ENCODE assay signal across 28 cellular contexts in the genomic region with DNA sequence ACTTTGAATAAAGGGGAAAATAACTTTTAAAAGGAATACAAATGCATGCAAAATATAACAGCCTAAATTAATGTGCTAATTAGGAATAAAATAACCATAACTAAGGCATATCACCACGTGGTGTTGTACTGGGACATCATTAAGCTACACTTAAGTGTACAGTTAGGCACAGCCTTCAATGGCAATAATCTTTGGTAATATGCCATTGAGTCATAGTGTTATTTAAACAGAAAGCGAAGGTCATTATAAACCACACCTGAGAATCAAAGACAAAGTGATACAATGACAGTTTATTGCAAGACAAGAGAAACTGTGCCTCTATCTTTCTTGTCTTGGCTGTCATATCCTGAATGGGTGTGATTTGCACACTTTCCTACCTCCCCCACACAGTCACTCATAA.
"Had no signal": no experiment of that assay in that cellular context is flagged by ENCODE, and none has a peak within 500 bp of the region (broad histone marks: within the 10 kb centered on the region; RNA-seq: fewer than 3 reads in every experiment).

No MANE protein-coding gene starts in this region.

- ATAC-seq: activated CD4-positive, CD25-positive, alpha-beta regulatory T cell treated with anti-CD3 and anti-CD28 coated beads, Interleukin-2, amount 50 U/mL, for 24 hours; activated CD8-positive, alpha-beta T cell treated with anti-CD3 and anti-CD28 coated beads for 36 hours; activated T-cell treated with anti-CD3 and anti-CD28 coated beads, Interleukin-2, amount 50 U/mL, for 4 hours; activated T-helper 17 cell treated with anti-CD3 and anti-CD28 coated beads, Interleukin-2, amount 50 U/mL, for 72 hours; gastroesophageal sphincter; T-helper 17 cell had no signal

- H3K9me3 Mint-ChIP-seq: activated B cell treated with CpG ODN at 0.5 μM for 24 hours; activated CD8-positive, alpha-beta T cell treated with anti-CD3 and anti-CD28 coated beads for 36 hours; activated T-cell treated with anti-CD3 and anti-CD28 coated beads, Interleukin-2, amount 50 U/mL, for 4 hours; activated T-helper 17 cell treated with anti-CD3 and anti-CD28 coated beads, Interleukin-2, amount 50 U/mL, for 72 hours; T-helper 2 cell treated with Interferon-gamma antibody and Interleukin-4, amounts not matched to agents 5 μg/mL and 100 μg/mL, for 36 hours had no signal

- H3K27me3 Mint-ChIP-seq: activated naive CD8-positive, alpha-beta T cell had no signal

- H3K36me3 Mint-ChIP-seq: activated naive CD8-positive, alpha-beta T cell had no signal

- H3K4me3 Mint-ChIP-seq: activated B cell treated with CpG ODN at 0.5 μM for 24 hours; activated CD8-positive, alpha-beta T cell treated with anti-CD3 and anti-CD28 coated beads for 36 hours; activated naive CD8-positive, alpha-beta T cell; activated T-cell treated with anti-CD3 and anti-CD28 coated beads, Interleukin-2, amount 50 U/mL, for 4 hours; activated T-helper 17 cell treated with anti-CD3 and anti-CD28 coated beads, Interleukin-2, amount 50 U/mL, for 72 hours; T-helper 17 cell; T-helper 2 cell treated with Interferon-gamma antibody and Interleukin-4, amounts not matched to agents 5 μg/mL and 100 μg/mL, for 36 hours had no signal

- H3K36me3 ChIP-seq: brain microvascular endothelial cell, colonic mucosa, gastroesophageal sphincter, WERI-Rb-1 had no signal

- H3K27ac Mint-ChIP-seq: activated B cell treated with CpG ODN at 0.5 μM for 24 hours; activated CD8-positive, alpha-beta T cell treated with anti-CD3 and anti-CD28 coated beads for 36 hours; activated naive CD8-positive, alpha-beta T cell; activated T-helper 17 cell treated with anti-CD3 and anti-CD28 coated beads, Interleukin-2, amount 50 U/mL, for 72 hours; T-helper 17 cell; T-helper 2 cell treated with Interferon-gamma antibody and Interleukin-4, amounts not matched to agents 5 μg/mL and 100 μg/mL, for 36 hours had no signal

- H3K4me1 Mint-ChIP-seq: activated B cell treated with CpG ODN at 0.5 μM for 24 hours; activated T-helper 17 cell treated with anti-CD3 and anti-CD28 coated beads, Interleukin-2, amount 50 U/mL, for 72 hours; T-helper 17 cell had no signal

- H3K27ac ChIP-seq: brain microvascular endothelial cell, colonic mucosa, epithelial cell of prostate, gastroesophageal sphincter, WERI-Rb-1 had no signal

- H3K4me1 ChIP-seq: colonic mucosa had no signal

- DNase-seq: activated B cell treated with CpG ODN at 0.5 μM for 24 hours; activated CD4-positive, alpha-beta T cell treated with anti-CD3 and anti-CD28 coated beads for 48 hours; activated CD4-positive, alpha-beta T cell treated with anti-CD3 and anti-CD28 coated beads, Interleukin-2, amount 50 U/mL, for 1 hour; activated CD4-positive, alpha-beta T cell treated with anti-CD3 and anti-CD28 coated beads, Interleukin-2, amount 50 U/mL, for 48 hours; activated CD8-positive, alpha-beta memory T cell treated with anti-CD3 and anti-CD28 coated beads for 24 hours; activated CD8-positive, alpha-beta T cell treated with anti-CD3 and anti-CD28 coated beads for 36 hours; activated effector memory CD4-positive, alpha-beta T cell treated with Interleukin-2 at 50 U/mL for 16 hours; activated gamma-delta T cell treated with Interleukin-2 at 50 U/mL for 16 hours; activated naive CD4-positive, alpha-beta T cell treated with anti-CD3 and anti-CD28 coated beads, Interleukin-2, amount 50 U/mL, for 16 hours; activated naive CD4-positive, alpha-beta T cell treated with Interleukin-2 at 50 U/mL for 16 hours; activated T-cell treated with anti-CD3 and anti-CD28 coated beads, Interleukin-2, amount 50 U/mL, for 4 hours; amniotic stem cell; anterior cingulate cortex; brain microvascular endothelial cell; caudate nucleus; colonic mucosa; effector CD8-positive, alpha-beta T cell; foreskin melanocyte; T-helper 1 cell; T-helper 17 cell; T1000; WERI-Rb-1 had no signal

- H3K9me3 ChIP-seq: colonic mucosa, gastroesophageal sphincter had no signal

- H3K4me3 ChIP-seq: colonic mucosa, gastroesophageal sphincter had no signal

- H3K27me3 ChIP-seq: brain microvascular endothelial cell, colonic mucosa, gastroesophageal sphincter had no signal
